ENCODE assay signal across 25 cellular contexts in genomic region chr7:139407555-139407954, GRCh38.
"Had no signal": no experiment of that assay in that cellular context is flagged by ENCODE, and none has a peak within 500 bp of the region (broad histone marks: within the 10 kb centered on the region; RNA-seq: fewer than 3 reads in every experiment).

No MANE protein-coding gene starts in this region.

- H3K9ac ChIP-seq: neural progenitor cell had no signal

- H3K4me1 ChIP-seq: gastrocnemius medialis, neural progenitor cell, prostate gland, right atrium auricular region, sigmoid colon, stomach, vagina had no signal

- H3K9me3 Mint-ChIP-seq: dendritic cell treated with granulocyte-macrophage colony-stimulating factor and Interleukin-4, amounts not matched to agents 40 ng/mL and 50 ng/mL, for 4 days; endodermal cell; memory B cell; natural killer cell treated with Interleukin-12 subunit alpha and Interleukin-12 subunit beta and Interleukin-15 and Interleukin-18, amount 100 ng/mL, for 72 hours; neural progenitor cell; stimulated activated effector memory CD8-positive, alpha-beta T cell treated with anti-CD3 and anti-CD28 coated beads, Interleukin-12 subunit alpha, Interleukin-12 subunit beta, amount 100 ng/mL, for 72 hours had no signal

- H3K4me1 Mint-ChIP-seq: endodermal cell; memory B cell; neural progenitor cell; stimulated activated effector memory CD8-positive, alpha-beta T cell treated with anti-CD3 and anti-CD28 coated beads, Interleukin-12 subunit alpha, Interleukin-12 subunit beta, amount 100 ng/mL, for 72 hours had no signal

- H3K9me3 ChIP-seq: gastrocnemius medialis, prostate gland, right atrium auricular region, sigmoid colon, stomach, thyroid gland, vagina had no signal

- DNase-seq: effector CD8-positive, alpha-beta T cell; endodermal cell; foreskin fibroblast; gastrocnemius medialis; head of caudate nucleus; kidney; sigmoid colon; stimulated activated CD4-positive, alpha-beta T cell treated with anti-CD3 and anti-CD28 coated beads, Interleukin-2, amount 100 ng/mL, for 24 hours; stimulated activated CD4-positive, alpha-beta T cell treated with anti-CD3 and anti-CD28 coated beads, Interleukin-4, amount 100 ng/mL, for 24 hours; stimulated activated naive CD4-positive, alpha-beta T cell treated with Interleukin-2 at 50 U/mL for 16 hours; stomach; thyroid gland; trophoblast cell had no signal

- H2AFZ ChIP-seq: neural progenitor cell had no signal

- H3K4me3 ChIP-seq: gastrocnemius medialis, lung, neural progenitor cell, prostate gland, right atrium auricular region, sigmoid colon, stomach, thyroid gland, vagina had no signal

- H3K27ac Mint-ChIP-seq: dendritic cell treated with granulocyte-macrophage colony-stimulating factor and Interleukin-4, amounts not matched to agents 40 ng/mL and 50 ng/mL, for 4 days; endodermal cell; memory B cell; natural killer cell treated with Interleukin-12 subunit alpha and Interleukin-12 subunit beta and Interleukin-15 and Interleukin-18, amount 100 ng/mL, for 72 hours; neural progenitor cell had no signal

- H3K4me2 ChIP-seq: neural progenitor cell had no signal

- H3K4me3 Mint-ChIP-seq: dendritic cell treated with granulocyte-macrophage colony-stimulating factor and Interleukin-4, amounts not matched to agents 40 ng/mL and 50 ng/mL, for 4 days; endodermal cell; memory B cell; natural killer cell treated with Interleukin-12 subunit alpha and Interleukin-12 subunit beta and Interleukin-15 and Interleukin-18, amount 100 ng/mL, for 72 hours; neural progenitor cell; stimulated activated effector memory CD8-positive, alpha-beta T cell treated with anti-CD3 and anti-CD28 coated beads, Interleukin-12 subunit alpha, Interleukin-12 subunit beta, amount 100 ng/mL, for 72 hours had no signal

- H3K27me3 ChIP-seq: gastrocnemius medialis, neural progenitor cell, right atrium auricular region, sigmoid colon, stomach, thyroid gland, vagina had no signal

- ATAC-seq: esophagus mucosa; gastrocnemius medialis; left lobe of liver; natural killer cell treated with Interleukin-12 subunit alpha and Interleukin-12 subunit beta and Interleukin-15 and Interleukin-18, amount 100 ng/mL, for 72 hours; stimulated activated effector memory CD8-positive, alpha-beta T cell treated with anti-CD3 and anti-CD28 coated beads, Interleukin-12 subunit alpha, Interleukin-12 subunit beta, amount 100 ng/mL, for 72 hours had no signal

- H3K27me3 Mint-ChIP-seq: dendritic cell treated with granulocyte-macrophage colony-stimulating factor and Interleukin-4, amounts not matched to agents 40 ng/mL and 50 ng/mL, for 4 days; memory B cell; natural killer cell treated with Interleukin-12 subunit alpha and Interleukin-12 subunit beta and Interleukin-15 and Interleukin-18, amount 100 ng/mL, for 72 hours had no signal

- H3K27ac ChIP-seq: epithelial cell of prostate, gastrocnemius medialis, neural progenitor cell, prostate gland, right atrium auricular region, sigmoid colon, stomach, thyroid gland, vagina had no signal

- FAIRE-seq: kidney had no signal
